28 cellular contexts compared by ENCODE assay signal in the genomic region with DNA sequence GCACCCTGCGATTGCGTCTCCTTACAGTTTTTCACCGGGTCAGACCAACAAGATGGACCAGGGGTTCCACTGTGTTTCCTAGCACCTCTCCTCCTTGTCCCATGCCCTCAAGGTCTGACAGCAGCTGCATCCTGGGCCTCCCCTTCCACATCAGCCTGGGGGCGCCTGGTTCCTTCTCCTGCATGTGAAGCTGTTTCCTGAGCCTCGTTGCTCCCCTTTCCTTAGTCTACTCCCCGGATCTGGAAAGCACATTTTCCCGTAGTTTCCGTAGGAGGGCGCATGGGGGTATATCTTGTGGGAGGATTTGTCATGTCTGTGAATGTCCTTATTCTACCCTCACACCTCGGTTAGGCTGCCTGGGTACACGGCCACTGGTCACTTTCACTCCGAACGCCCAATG. TPM values are rescaled to one million over a fixed set of nuclear protein-coding genes. Genes with fewer than 3 reads are reported as not detected.
A peak's percentile ranks its signal among the peaks of the same experiment; 100 is the strongest.
DNase-seq lines count a peak whose midpoint lies in the region; ATAC-seq and TF ChIP-seq lines count a peak whose summit lies in the region.
"Had no signal": no experiment of that assay in that cellular context is flagged by ENCODE, and none has a peak within 500 bp of the region (broad histone marks: within the 10 kb centered on the region; RNA-seq: fewer than 3 reads in every experiment).

No MANE protein-coding gene starts in this region.

- BruUV-seq in IMR-90 (replicated peaks; lab: Mats Ljungman, UMichigan) = no TSS peak

- H3K4me2 ChIP-seq in BLaER1 (peak overlapping the region; percentile 49; the same call in 1 of the 2 replicates), IMR-90 (ENCODE audit: low read depth, low read length) (no peak overlapping the region)

- intact Hi-C loops in IMR-90 (cut with micrococcal nuclease) = no loop called here
- intact Hi-C loops in head of caudate nucleus (cut with DNase I) = no loop called here

- H4K20me1 ChIP-seq in BLaER1 (no peaks in the 10 kb centered on the region), IMR-90 (ENCODE audit: insufficient read depth, low read length) (peaks cover 5% of the 10 kb centered on the region; the same call in 1 of the 2 replicates)

- H3K9me1 ChIP-seq in IMR-90 (ENCODE audit: insufficient read depth, low read length) = peaks cover 14% of the 10 kb centered on the region; the same call in 1 of the 2 replicates

- ATAC-seq in IMR-90 (ENCODE audit: low read depth) (no peak), HG02798 (IDR thresholded peaks at IDR 0.05; ENCODE audit: poor library complexity, unreplicated experiment) (no peak)
- ATAC-seq: CD8-positive, alpha-beta T cell; T-cell had no signal

- H3K9me3 ChIP-seq in BLaER1 = no peaks in the 10 kb centered on the region
- H3K9me3 ChIP-seq in IMR-90 (ENCODE audit: control insufficient read depth, insufficient read depth, low read length) = no peaks in the 10 kb centered on the region
- H3K9me3 ChIP-seq in WERI-Rb-1 (ENCODE audit: severe bottlenecking) = no peaks in the 10 kb centered on the region
- H3K9me3 ChIP-seq: Caco-2, SJSA1 had no signal

- no peak overlapping the region for H3K56ac ChIP-seq in IMR-90 (ENCODE audit: extremely low read depth, insufficient read depth, low read length)

- no peak overlapping the region for H2AK5ac ChIP-seq in IMR-90 (ENCODE audit: low read depth, low read length)

- H2BK120ac ChIP-seq in IMR-90 (ENCODE audit: low read depth, low read length) = no peak overlapping the region

- POLR2A ChIA-PET in IMR-90 (lab: Charles Lee; ENCODE audit: unreplicated experiment) = no interaction called here

- H4K8ac ChIP-seq in IMR-90 (ENCODE audit: low read depth in 2 of 2, low read length in 2 of 2) = no peak overlapping the region

- no peak for TF ChIP-seq RAD21 in IMR-90 (IDR thresholded peaks at IDR 0.05; ENCODE audit: low read length)

- H3K18ac ChIP-seq in IMR-90 (ENCODE audit: low read depth, low read length) = no peak overlapping the region

- no peak overlapping the region for H3K23ac ChIP-seq in IMR-90 (ENCODE audit: low read depth, low read length)

- H3K4me1 ChIP-seq in BLaER1 (peaks cover 99% of the 10 kb centered on the region), IMR-90 (ENCODE audit: control insufficient read depth, insufficient read depth, low read length) (peaks cover 3% of the 10 kb centered on the region; the same call in 1 of the 2 replicates)

- no peak for DNase-seq in IMR-90
- peak; percentile 54 for DNase-seq in WERI-Rb-1
- peak in 25 of 42 donors; percentile 16 to 61 (median 36) for DNase-seq in head of caudate nucleus
- DNase-seq in dermis blood vessel endothelial cell = no peak
- DNase-seq in NCI-H2196 (lab: John Stamatoyannopoulos, UW; ENCODE audit: unreplicated experiment) = no peak
- no peak for DNase-seq in effector CD4-positive, alpha-beta T cell
- DNase-seq: C1 segment of cervical spinal cord; Caco-2; CD8-positive, alpha-beta T cell; DMS79; GF-D8; HCEC 1CT; NCI-H1092 treated with DMSO at 0.1 percent for 48 hours; NCI-H1436; NCI-H187; NCI-H2081 treated with DMSO at 0.1 percent for 48 hours; NCI-H2171; NCI-H345; NCI-H524; NCI-H774; NK-92 treated with Interleukin-12 subunit alpha and Interleukin-12 subunit beta, amount 100 ng/mL, for 24 hours; Right ventricle myocardium superior; RPMI8226; T-cell had no signal

- H3K79me1 ChIP-seq in IMR-90 (ENCODE audit: low read depth in 1 of 2, low read length in 2 of 2) = peaks cover 18 to 55% of the 10 kb centered on the region in 2 experiments

- no peak overlapping the region for H2BK5ac ChIP-seq in IMR-90 (ENCODE audit: low read depth, low read length, poor library complexity, severe bottlenecking)

- CTCF ChIA-PET in IMR-90 (lab: Yijun Ruan, JAX) = interaction anchor here (0.6 to 1.6 kb wide), 3 partner anchors 18 to 263 kb away, joined by 3 read pairs; no protein-coding TSS in a partner anchor

- H3K4me3 ChIP-seq in BLaER1 = no peak overlapping the region
- H3K4me3 ChIP-seq in IMR-90 (ENCODE audit: insufficient read depth, low read depth, low read length) = no peak overlapping the region
- H3K4me3 ChIP-seq in WERI-Rb-1 (ENCODE audit: low read depth, low read length) = no peak overlapping the region
- H3K4me3 ChIP-seq: SJSA1 had no signal

- TF ChIP-seq POLR2A in IMR-90 (IDR thresholded peaks at IDR 0.05; ENCODE audit: low read depth, low read length) = no peak

- no peak overlapping the region for H4K91ac ChIP-seq in IMR-90 (ENCODE audit: insufficient read depth, low read depth, low read length)

- H2AK9ac ChIP-seq in IMR-90 (replicated peaks; ENCODE audit: low read depth, low read length, poor library complexity) = peak overlapping the region; percentile 1

- no peak overlapping the region for H2AFZ ChIP-seq in IMR-90 (replicated peaks; ENCODE audit: low read length, poor library complexity)

- dilution Hi-C loops in IMR-90 (cut with HindIII; ENCODE audit: low sequenced_read_pairs, unreplicated experiment) = no loop called here

- H3K4ac ChIP-seq in IMR-90 (ENCODE audit: low read depth, low read length) = no peak overlapping the region

- no peak overlapping the region for H3K14ac ChIP-seq in IMR-90 (replicated peaks; ENCODE audit: low read depth, low read length)

- in situ Hi-C loops in IMR-90 (cut with MboI; ENCODE audit: low sequenced_read_pairs) = no loop called here

- H4K5ac ChIP-seq in IMR-90 (ENCODE audit: low read depth, low read length) = no peak overlapping the region

- H2BK20ac ChIP-seq in IMR-90 (ENCODE audit: low read depth, low read length) = no peak overlapping the region

- no peaks in the 10 kb centered on the region for H3K36me3 ChIP-seq in BLaER1
- 0 out of 2 replicates have a peak, but pooled peaks cover 1% of the 10 kb centered on the region for H3K36me3 ChIP-seq in IMR-90 (ENCODE audit: control insufficient read depth, insufficient read depth, low read length)
- H3K36me3 ChIP-seq in WERI-Rb-1 = no peaks in the 10 kb centered on the region; the same call in 1 of the 2 replicates

- no peak for TF ChIP-seq CTCF in IMR-90 (conservative IDR thresholded peaks at IDR 0.05; ENCODE audit: low read depth, low read length)
- peak; percentile 17 for TF ChIP-seq CTCF in WERI-Rb-1 (IDR thresholded peaks at IDR 0.05; ENCODE audit: low read depth, low read length)

- 0 out of 2 replicates have a peak overlapping the region, but pooled peaks have one; percentile 33 for H3K27ac ChIP-seq in BLaER1
- no peak overlapping the region for H3K27ac ChIP-seq in IMR-90 (ENCODE audit: insufficient read depth, low read length)
- no peak overlapping the region for H3K27ac ChIP-seq in WERI-Rb-1
- H3K27ac ChIP-seq: HL-60, SJSA1 had no signal

- H3K9ac ChIP-seq in BLaER1 = no peak overlapping the region
- no peak overlapping the region for H3K9ac ChIP-seq in IMR-90 (ENCODE audit: low read depth, low read length)

- WGBS in IMR-90 (ENCODE audit: extremely low coverage in 2 of 2, insufficient read length in 1 of 2), 2 experiments = 100% methylated on average over 4 of the region's 13 CpGs; no CpG with 5 or more reads in 1 of the 2 experiments

- no peak overlapping the region for H2BK15ac ChIP-seq in IMR-90 (ENCODE audit: low read depth, low read length)

- no peaks in the 10 kb centered on the region for H3K27me3 ChIP-seq in BLaER1
- no peaks in the 10 kb centered on the region for H3K27me3 ChIP-seq in IMR-90 (ENCODE audit: control insufficient read depth, insufficient read depth, low read length)
- no peaks in the 10 kb centered on the region for H3K27me3 ChIP-seq in WERI-Rb-1 (ENCODE audit: insufficient read depth, low read depth, severe bottlenecking)
- H3K27me3 ChIP-seq: SJSA1 had no signal

TF ChIP-seq in IMR-90, 13 proteins besides CTCF, POLR2A, EP300 and RAD21:
- TF ChIP-seq CHD1 (IDR thresholded peaks at IDR 0.05; ENCODE audit: low read depth, low read length) (no peak), CEBPB (IDR thresholded peaks at IDR 0.05; ENCODE audit: low read depth, low read length) (no peak), MAZ (IDR thresholded peaks at IDR 0.05; ENCODE audit: borderline replicate concordance, low read depth, low read length) (no peak), MAFK (IDR thresholded peaks at IDR 0.05; ENCODE audit: low read depth, low read length) (no peak), NFE2L2 (IDR thresholded peaks at IDR 0.05; ENCODE audit: low read depth, low read length) (no peak), BHLHE40 (IDR thresholded peaks at IDR 0.05; ENCODE audit: low read depth, low read length) (no peak), RFX5 (IDR thresholded peaks at IDR 0.05; ENCODE audit: low read depth, low read length) (no peak), MXI1 (IDR thresholded peaks at IDR 0.05; ENCODE audit: borderline replicate concordance, low read depth, low read length) (no peak), RCOR1 (IDR thresholded peaks at IDR 0.05; ENCODE audit: insufficient replicate concordance, low read length) (no peak), SMC3 (IDR thresholded peaks at IDR 0.05; ENCODE audit: low read depth, low read length) (no peak), FOS (IDR thresholded peaks at IDR 0.05; ENCODE audit: low read depth, low read length) (no peak)
- TF ChIP-seq, protein P1, sequence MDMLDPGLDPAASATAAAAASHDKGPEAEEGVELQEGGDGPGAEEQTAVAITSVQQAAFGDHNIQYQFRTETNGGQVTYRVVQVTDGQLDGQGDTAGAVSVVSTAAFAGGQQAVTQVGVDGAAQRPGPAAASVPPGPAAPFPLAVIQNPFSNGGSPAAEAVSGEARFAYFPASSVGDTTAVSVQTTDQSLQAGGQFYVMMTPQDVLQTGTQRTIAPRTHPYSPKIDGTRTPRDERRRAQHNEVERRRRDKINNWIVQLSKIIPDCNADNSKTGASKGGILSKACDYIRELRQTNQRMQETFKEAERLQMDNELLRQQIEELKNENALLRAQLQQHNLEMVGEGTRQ (IDR thresholded peaks at IDR 0.05; ENCODE audit: low read depth, low read length) = no peak
- TF ChIP-seq, protein P2, sequence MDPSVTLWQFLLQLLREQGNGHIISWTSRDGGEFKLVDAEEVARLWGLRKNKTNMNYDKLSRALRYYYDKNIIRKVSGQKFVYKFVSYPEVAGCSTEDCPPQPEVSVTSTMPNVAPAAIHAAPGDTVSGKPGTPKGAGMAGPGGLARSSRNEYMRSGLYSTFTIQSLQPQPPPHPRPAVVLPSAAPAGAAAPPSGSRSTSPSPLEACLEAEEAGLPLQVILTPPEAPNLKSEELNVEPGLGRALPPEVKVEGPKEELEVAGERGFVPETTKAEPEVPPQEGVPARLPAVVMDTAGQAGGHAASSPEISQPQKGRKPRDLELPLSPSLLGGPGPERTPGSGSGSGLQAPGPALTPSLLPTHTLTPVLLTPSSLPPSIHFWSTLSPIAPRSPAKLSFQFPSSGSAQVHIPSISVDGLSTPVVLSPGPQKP (IDR thresholded peaks at IDR 0.05; ENCODE audit: borderline replicate concordance, low read depth, low read length) = no peak

RNA-seq across cellular contexts. Expression of a gene that starts 6.1 kb away (rescaled TPM):
- total RNA-seq in IMR-90 (2012; rRNA removed) (5.6 and 8.8 TPM in 2 replicates), dermis blood vessel endothelial cell (5.8 and 7.3 TPM in 2 replicates)
- 7.3 and 7.6 TPM in 2 replicates for polyA plus RNA-seq in IMR-90 (2012; rRNA removed)
- 2.5 and 3.2 TPM in 2 replicates for polyA plus RNA-seq in IMR-90 (2012; cell fraction: cytosol; rRNA removed)
- polyA plus RNA-seq in IMR-90 (2012; cell fraction: nucleus; rRNA removed; ENCODE audit: low replicate concordance) = 32.6 and 43.8 TPM in 2 replicates

Comparison
In these comparisons a context has a peak if more than half of its experiments do, and no peak if none do; other contexts are left out.
1. DNase-seq: peak in WERI-Rb-1 (single experiment) and head of caudate nucleus (25 of 42); none in IMR-90 (single experiment), dermis blood vessel endothelial cell (single experiment), NCI-H2196 (single experiment) and effector CD4-positive, alpha-beta T cell (single experiment).